Comparison of ENCODE assay signal across 1 cellular context in the genomic region with DNA sequence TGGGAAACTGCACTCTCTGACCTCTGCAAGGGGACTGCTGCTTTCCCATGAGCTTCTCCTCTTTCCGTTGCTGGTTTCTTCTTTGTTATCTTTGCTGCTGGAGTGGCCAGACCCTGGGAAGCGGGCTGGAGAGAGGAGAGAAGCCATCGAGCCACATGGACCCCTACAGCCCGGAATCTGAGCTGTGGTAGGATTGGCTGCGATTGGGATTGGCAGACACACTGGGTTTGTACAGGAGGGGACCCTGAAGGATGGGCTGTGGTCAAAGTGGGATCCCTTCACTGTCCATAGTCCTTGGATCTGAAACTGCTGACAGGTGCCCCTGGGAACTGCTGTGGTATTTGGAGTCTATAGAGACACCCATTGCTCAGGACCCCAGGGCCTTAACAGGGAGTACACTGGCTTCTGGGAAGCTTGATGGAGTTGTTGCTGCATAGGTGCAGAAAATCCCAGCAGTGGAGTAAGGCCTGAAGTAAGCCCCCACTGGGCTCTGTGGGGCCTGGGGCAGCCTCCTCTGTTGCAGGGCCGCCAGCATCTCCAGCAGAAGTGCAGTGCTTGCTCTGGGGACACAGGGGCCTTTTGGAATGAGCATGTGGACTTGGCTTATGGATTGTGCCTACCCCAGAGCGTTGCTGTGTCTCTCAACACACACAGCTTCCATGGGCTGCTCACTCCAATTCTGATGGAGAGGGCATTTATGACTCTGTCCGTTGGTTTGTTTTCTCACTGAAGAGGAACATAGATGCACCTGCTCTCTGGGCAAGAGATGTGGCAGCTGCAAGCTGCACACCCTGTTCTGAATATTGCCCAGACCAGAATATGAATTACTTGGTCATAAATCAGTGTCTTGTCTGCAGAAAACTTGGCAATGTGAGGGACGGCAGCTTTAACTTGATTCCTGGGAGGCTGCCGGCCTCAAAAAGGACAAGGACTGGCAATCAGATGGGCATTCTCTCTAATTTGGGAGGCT.
TF ChIP-seq lines count a peak whose summit lies in the region.

No MANE protein-coding gene starts in this region.

TF ChIP-seq in K562, 482 proteins besides CTCF, POLR2A, EP300 and RAD21:
- TF ChIP-seq ZSCAN32 (CRISPR knock-in tag; IDR thresholded peaks at IDR 0.05), result no peak
- TF ChIP-seq, protein P1, sequence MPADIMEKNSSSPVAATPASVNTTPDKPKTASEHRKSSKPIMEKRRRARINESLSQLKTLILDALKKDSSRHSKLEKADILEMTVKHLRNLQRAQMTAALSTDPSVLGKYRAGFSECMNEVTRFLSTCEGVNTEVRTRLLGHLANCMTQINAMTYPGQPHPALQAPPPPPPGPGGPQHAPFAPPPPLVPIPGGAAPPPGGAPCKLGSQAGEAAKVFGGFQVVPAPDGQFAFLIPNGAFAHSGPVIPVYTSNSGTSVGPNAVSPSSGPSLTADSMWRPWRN (IDR thresholded peaks at IDR 0.05; ENCODE audit: low read depth), result no peak
- TF ChIP-seq, protein P2, sequence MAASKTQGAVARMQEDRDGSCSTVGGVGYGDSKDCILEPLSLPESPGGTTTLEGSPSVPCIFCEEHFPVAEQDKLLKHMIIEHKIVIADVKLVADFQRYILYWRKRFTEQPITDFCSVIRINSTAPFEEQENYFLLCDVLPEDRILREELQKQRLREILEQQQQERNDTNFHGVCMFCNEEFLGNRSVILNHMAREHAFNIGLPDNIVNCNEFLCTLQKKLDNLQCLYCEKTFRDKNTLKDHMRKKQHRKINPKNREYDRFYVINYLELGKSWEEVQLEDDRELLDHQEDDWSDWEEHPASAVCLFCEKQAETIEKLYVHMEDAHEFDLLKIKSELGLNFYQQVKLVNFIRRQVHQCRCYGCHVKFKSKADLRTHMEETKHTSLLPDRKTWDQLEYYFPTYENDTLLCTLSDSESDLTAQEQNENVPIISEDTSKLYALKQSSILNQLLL (CRISPR knock-in tag; IDR thresholded peaks at IDR 0.05; ENCODE audit: borderline replicate concordance), result no peak
- no peak for TF ChIP-seq TEAD2 (tag; IDR thresholded peaks at IDR 0.05)
- no peak for TF ChIP-seq MTA1 (IDR thresholded peaks at IDR 0.05; ENCODE audit: borderline replicate concordance)
- TF ChIP-seq ZNF76 (CRISPR knock-in tag; IDR thresholded peaks at IDR 0.05; ENCODE audit: borderline replicate concordance), result no peak
- TF ChIP-seq L3MBTL2 (IDR thresholded peaks at IDR 0.05), result no peak
- no peak for TF ChIP-seq SMARCC2 (IDR thresholded peaks at IDR 0.05; ENCODE audit: low read depth)
- TF ChIP-seq TCF3 (CRISPR knock-in tag; IDR thresholded peaks at IDR 0.05), result no peak
- TF ChIP-seq PRMT5 (CRISPR knock-in tag; IDR thresholded peaks at IDR 0.05), result no peak
- TF ChIP-seq, protein P3, sequence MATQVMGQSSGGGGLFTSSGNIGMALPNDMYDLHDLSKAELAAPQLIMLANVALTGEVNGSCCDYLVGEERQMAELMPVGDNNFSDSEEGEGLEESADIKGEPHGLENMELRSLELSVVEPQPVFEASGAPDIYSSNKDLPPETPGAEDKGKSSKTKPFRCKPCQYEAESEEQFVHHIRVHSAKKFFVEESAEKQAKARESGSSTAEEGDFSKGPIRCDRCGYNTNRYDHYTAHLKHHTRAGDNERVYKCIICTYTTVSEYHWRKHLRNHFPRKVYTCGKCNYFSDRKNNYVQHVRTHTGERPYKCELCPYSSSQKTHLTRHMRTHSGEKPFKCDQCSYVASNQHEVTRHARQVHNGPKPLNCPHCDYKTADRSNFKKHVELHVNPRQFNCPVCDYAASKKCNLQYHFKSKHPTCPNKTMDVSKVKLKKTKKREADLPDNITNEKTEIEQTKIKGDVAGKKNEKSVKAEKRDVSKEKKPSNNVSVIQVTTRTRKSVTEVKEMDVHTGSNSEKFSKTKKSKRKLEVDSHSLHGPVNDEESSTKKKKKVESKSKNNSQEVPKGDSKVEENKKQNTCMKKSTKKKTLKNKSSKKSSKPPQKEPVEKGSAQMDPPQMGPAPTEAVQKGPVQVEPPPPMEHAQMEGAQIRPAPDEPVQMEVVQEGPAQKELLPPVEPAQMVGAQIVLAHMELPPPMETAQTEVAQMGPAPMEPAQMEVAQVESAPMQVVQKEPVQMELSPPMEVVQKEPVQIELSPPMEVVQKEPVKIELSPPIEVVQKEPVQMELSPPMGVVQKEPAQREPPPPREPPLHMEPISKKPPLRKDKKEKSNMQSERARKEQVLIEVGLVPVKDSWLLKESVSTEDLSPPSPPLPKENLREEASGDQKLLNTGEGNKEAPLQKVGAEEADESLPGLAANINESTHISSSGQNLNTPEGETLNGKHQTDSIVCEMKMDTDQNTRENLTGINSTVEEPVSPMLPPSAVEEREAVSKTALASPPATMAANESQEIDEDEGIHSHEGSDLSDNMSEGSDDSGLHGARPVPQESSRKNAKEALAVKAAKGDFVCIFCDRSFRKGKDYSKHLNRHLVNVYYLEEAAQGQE (CRISPR knock-in tag; IDR thresholded peaks at IDR 0.05; ENCODE audit: low read depth), result no peak
